ENCODE assay signal across 8 cellular contexts in the genomic region with DNA sequence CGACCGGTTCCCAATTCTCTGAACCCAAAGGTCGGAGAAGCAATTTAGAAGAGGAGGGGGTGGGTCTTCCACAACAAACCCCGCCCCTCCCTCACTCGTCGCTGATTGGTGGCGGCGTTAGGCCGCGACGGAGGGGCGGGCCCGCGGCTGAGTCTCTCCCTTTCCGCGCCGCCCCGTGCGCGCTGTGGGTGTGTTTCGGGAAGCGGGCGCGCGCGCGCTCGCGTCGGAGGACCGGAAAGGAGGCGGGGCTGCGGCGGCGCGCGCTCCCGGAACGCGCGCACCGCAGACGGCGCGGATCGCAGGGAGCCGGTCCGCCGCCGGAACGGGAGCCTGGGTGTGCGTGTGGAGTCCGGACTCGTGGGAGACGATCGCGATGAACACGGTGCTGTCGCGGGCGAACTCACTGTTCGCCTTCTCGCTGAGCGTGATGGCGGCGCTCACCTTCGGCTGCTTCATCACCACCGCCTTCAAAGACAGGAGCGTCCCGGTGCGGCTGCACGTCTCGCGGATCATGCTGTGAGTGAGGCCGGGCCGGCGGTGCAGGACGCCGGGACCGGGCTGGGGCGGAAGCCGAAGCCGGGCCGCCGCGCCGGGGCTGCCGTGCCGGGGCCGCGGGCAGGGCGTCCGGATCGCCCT. TPM values are rescaled to one million over a fixed set of nuclear protein-coding genes. Genes with fewer than 3 reads are reported as not detected.
DNase-seq lines count a peak whose midpoint lies in the region; ATAC-seq lines count a peak whose summit lies in the region.

A gene (plus strand): TSS at position 263 of the 636 bp plus-strand sequence. CDS start 111 bp downstream, at position 374.

- peak within 1 kb of the TSS; percentile 90 to 97 for H3K4me3 Mint-ChIP-seq in effector memory CD8-positive, alpha-beta T cell
- peak within 1 kb of the TSS; percentile 91 for H3K4me3 Mint-ChIP-seq in memory B cell

- peaks cover 46% of the 10 kb centered on the region for H3K36me3 Mint-ChIP-seq in effector memory CD8-positive, alpha-beta T cell (ENCODE audit: insufficient read depth)
- H3K36me3 Mint-ChIP-seq in memory B cell, result peaks cover 4% of the 10 kb centered on the region

- no peaks in the 10 kb centered on the region for H3K27me3 Mint-ChIP-seq in effector memory CD8-positive, alpha-beta T cell
- H3K27me3 Mint-ChIP-seq in memory B cell, result no peaks in the 10 kb centered on the region

- H3K27ac Mint-ChIP-seq in effector memory CD8-positive, alpha-beta T cell, result peak within 1 kb of the TSS; percentile 98
- H3K27ac Mint-ChIP-seq in memory B cell, result peak within 1 kb of the TSS; percentile 94

- ATAC-seq in GM21360 (IDR thresholded peaks at IDR 0.05; ENCODE audit: unreplicated experiment), result peak; percentile 90
- peak; percentile 80 for ATAC-seq in effector memory CD8-positive, alpha-beta T cell (replicated peaks)
- peak; percentile 86 for ATAC-seq in memory B cell (ENCODE audit: low read depth)

- H3K9me3 Mint-ChIP-seq in effector memory CD8-positive, alpha-beta T cell, result no peaks in the 10 kb centered on the region
- no peaks in the 10 kb centered on the region for H3K9me3 Mint-ChIP-seq in memory B cell

- peaks cover 32 to 43% of the 10 kb centered on the region in 2 donors for H3K4me1 Mint-ChIP-seq in effector memory CD8-positive, alpha-beta T cell (ENCODE audit: low read depth in 2 of 2)
- H3K4me1 Mint-ChIP-seq in memory B cell, result peaks cover 30% of the 10 kb centered on the region

- peak; percentile 99 for DNase-seq in COLO668 (lab: John Stamatoyannopoulos, UW; ENCODE audit: unreplicated experiment)
- peak; percentile 94 for DNase-seq in HT1080 (ENCODE audit: low read depth)
- peak; percentile 94 for DNase-seq in NOMO-1 treated with DMSO at 0.1 percent for 48 hours (lab: John Stamatoyannopoulos, UW; ENCODE audit: unreplicated experiment)
- DNase-seq in activated CD8-positive, alpha-beta memory T cell treated with anti-CD3 and anti-CD28 coated beads for 4 hours (ENCODE audit: low read depth in 2 of 2), result peak; percentile 90 to 91
- DNase-seq in effector memory CD8-positive, alpha-beta T cell, result peak; percentile 91 to 94 (median 93)
- DNase-seq in memory B cell (ENCODE audit: low spot score in 2 of 2), result peak; percentile 89 to 94
- DNase-seq in stimulated activated CD8-positive, alpha-beta memory T cell treated with anti-CD3 and anti-CD28 coated beads, Interleukin-12 subunit alpha, Interleukin-12 subunit beta, amount 100 ng/mL, for 24 hours (ENCODE audit: extremely low read depth), result peak; percentile 88

RNA-seq across cellular contexts. Expression of the gene that starts here (rescaled TPM):
- total RNA-seq in HT1080 (2014; rRNA removed; shearing (Covaris generic)), result 90.5 and 124 TPM in 2 replicates
- polyA plus RNA-seq in HT1080 (2015; cell fraction: cytosol; rRNA removed), result 102 and 120 TPM in 2 replicates
- 120 and 124 TPM in 2 replicates for polyA plus RNA-seq in HT1080 (2015; cell fraction: nucleus; rRNA removed)

Comparison
In these comparisons a context has a peak if more than half of its experiments do, and no peak if none do; other contexts are left out.
1. Peak in every context shown above with its lines: DNase-seq and ATAC-seq.